Comparison of ENCODE assay signal across 19 cellular contexts in genomic region chr12:9103050-9103854, GRCh38. TPM values are rescaled to one million over a fixed set of nuclear protein-coding genes. Genes with fewer than 3 reads are reported as not detected.
DNase-seq lines count a peak whose midpoint lies in the region; ATAC-seq and TF ChIP-seq lines count a peak whose summit lies in the region.
"Had no signal": no experiment of that assay in that cellular context is flagged by ENCODE, and none has a peak within 500 bp of the region (broad histone marks: within the 10 kb centered on the region; RNA-seq: fewer than 3 reads in every experiment).

No MANE protein-coding gene starts in this region.

- H3K9me3 ChIP-seq in Loucy (ENCODE audit: insufficient read depth, low read depth, low read length) (no peaks in the 10 kb centered on the region), endodermal cell (ENCODE audit: control insufficient read depth, low read length) (no peaks in the 10 kb centered on the region), psoas muscle (no peaks in the 10 kb centered on the region)
- H3K9me3 ChIP-seq: SJCRH30 had no signal

- no peaks in the 10 kb centered on the region for H4K20me1 ChIP-seq in Loucy (ENCODE audit: insufficient read depth, low read length, poor library complexity, severe bottlenecking)

- H3K27ac Mint-ChIP-seq in activated T-cell treated with anti-CD3 and anti-CD28 coated beads, Interleukin-2, amount 50 U/mL, for 72 hours, result no peak overlapping the region
- no peak overlapping the region for H3K27ac Mint-ChIP-seq in endodermal cell
- H3K27ac Mint-ChIP-seq in stimulated activated naive CD8-positive, alpha-beta T cell treated with anti-CD3 and anti-CD28 coated beads, Interleukin-15, Interleukin-2, amounts not matched to agents 100 ng/mL and 50 ng/mL, for 24 hours, result peak overlapping the region; percentile 65
- H3K27ac Mint-ChIP-seq: CD4-positive, alpha-beta T cell; HFFc6 had no signal

- H3K27ac ChIP-seq in endodermal cell (ENCODE audit: low read depth, low read length) (no peak overlapping the region), psoas muscle (no peak overlapping the region)
- H3K27ac ChIP-seq: RWPE1, SJCRH30 had no signal

- H3K4me3 Mint-ChIP-seq in activated T-cell treated with anti-CD3 and anti-CD28 coated beads, Interleukin-2, amount 50 U/mL, for 72 hours, result no peak overlapping the region
- no peak overlapping the region for H3K4me3 Mint-ChIP-seq in endodermal cell
- no peak overlapping the region for H3K4me3 Mint-ChIP-seq in stimulated activated naive CD8-positive, alpha-beta T cell treated with anti-CD3 and anti-CD28 coated beads, Interleukin-15, Interleukin-2, amounts not matched to agents 100 ng/mL and 50 ng/mL, for 24 hours
- H3K4me3 Mint-ChIP-seq: CD4-positive, alpha-beta T cell; HFFc6 had no signal

- no peaks in the 10 kb centered on the region for H3K36me3 ChIP-seq in Loucy (ENCODE audit: insufficient read depth, low read length)
- H3K36me3 ChIP-seq in endodermal cell (ENCODE audit: control insufficient read depth, insufficient read depth, low read length), result no peaks in the 10 kb centered on the region
- H3K36me3 ChIP-seq in psoas muscle (ENCODE audit: insufficient read depth in 1 of 2, low read depth in 1 of 2), result peaks cover 12 to 96% of the 10 kb centered on the region in 2 donors
- H3K36me3 ChIP-seq: SJCRH30 had no signal

- no peak overlapping the region for H3K4me3 ChIP-seq in Loucy (ENCODE audit: low read length, poor library complexity, severe bottlenecking)
- no peak overlapping the region for H3K4me3 ChIP-seq in endodermal cell (ENCODE audit: low read length)
- no peak overlapping the region for H3K4me3 ChIP-seq in psoas muscle
- H3K4me3 ChIP-seq: SJCRH30 had no signal

- H3K9me3 Mint-ChIP-seq in activated T-cell treated with anti-CD3 and anti-CD28 coated beads, Interleukin-2, amount 50 U/mL, for 72 hours, result no peaks in the 10 kb centered on the region
- H3K9me3 Mint-ChIP-seq in endodermal cell, result no peaks in the 10 kb centered on the region
- no peaks in the 10 kb centered on the region for H3K9me3 Mint-ChIP-seq in stimulated activated naive CD8-positive, alpha-beta T cell treated with anti-CD3 and anti-CD28 coated beads, Interleukin-15, Interleukin-2, amounts not matched to agents 100 ng/mL and 50 ng/mL, for 24 hours
- H3K9me3 Mint-ChIP-seq: CD4-positive, alpha-beta T cell had no signal

- no peaks in the 10 kb centered on the region for H3F3A ChIP-seq in Loucy (ENCODE audit: low read depth)

- peak in 1 of 2 donors; percentile 7 for DNase-seq in activated T-cell treated with anti-CD3 and anti-CD28 coated beads, Interleukin-2, amount 50 U/mL, for 72 hours
- no peak for DNase-seq in activated T-cell treated with anti-CD3 and anti-CD28 coated beads for 4 hours
- no peak for DNase-seq in endodermal cell
- DNase-seq in GM10248 (ENCODE audit: extremely low spot score), result no peak
- DNase-seq in CD1c-positive myeloid dendritic cell (ENCODE audit: extremely low spot score), result no peak
- DNase-seq in psoas muscle, result no peak
- DNase-seq: CD4-positive, alpha-beta T cell; GF-D8; GOT3; HFFc6; MM.1S; NCI-H1417; NCI-H2029; NCI-H510A; NCI-H82; SJCRH30 had no signal

- H3K4me2 ChIP-seq in Loucy (ENCODE audit: low read depth, low read length, poor library complexity, severe bottlenecking), result no peak overlapping the region

- H3K27me3 ChIP-seq in Loucy (ENCODE audit: insufficient read depth, low read length, poor library complexity, severe bottlenecking), result no peaks in the 10 kb centered on the region
- no peaks in the 10 kb centered on the region for H3K27me3 ChIP-seq in endodermal cell (ENCODE audit: control insufficient read depth, insufficient read depth, low read length, poor library complexity, severe bottlenecking)
- H3K27me3 ChIP-seq in psoas muscle (ENCODE audit: insufficient read depth in 3 of 3, low read length in 2 of 3), result no peaks in the 10 kb centered on the region
- H3K27me3 ChIP-seq: SJCRH30 had no signal

- no peaks in the 10 kb centered on the region for H3K9me2 ChIP-seq in Loucy (replicated peaks; ENCODE audit: low read depth, low read length)

- H3K27me3 Mint-ChIP-seq in activated T-cell treated with anti-CD3 and anti-CD28 coated beads, Interleukin-2, amount 50 U/mL, for 72 hours (ENCODE audit: low read depth), result no peaks in the 10 kb centered on the region
- H3K27me3 Mint-ChIP-seq in endodermal cell (ENCODE audit: insufficient read depth), result peaks cover 3% of the 10 kb centered on the region
- H3K27me3 Mint-ChIP-seq in stimulated activated naive CD8-positive, alpha-beta T cell treated with anti-CD3 and anti-CD28 coated beads, Interleukin-15, Interleukin-2, amounts not matched to agents 100 ng/mL and 50 ng/mL, for 24 hours, result no peaks in the 10 kb centered on the region
- H3K27me3 Mint-ChIP-seq: CD4-positive, alpha-beta T cell had no signal

- TF ChIP-seq CTCF in Loucy (conservative IDR thresholded peaks at IDR 0.05; ENCODE audit: low read length), result peak; percentile 25; the same call in 1 of the 2 replicates
- TF ChIP-seq CTCF in endodermal cell (conservative IDR thresholded peaks at IDR 0.05), result peak; percentile 63
- TF ChIP-seq CTCF in GM10248 (IDR thresholded peaks at IDR 0.05; ENCODE audit: control extremely low read depth, extremely low read depth, low read depth, missing control alignments), result no peak
- TF ChIP-seq CTCF in psoas muscle (IDR thresholded peaks at IDR 0.05), result no peak

- H3K36me3 Mint-ChIP-seq in activated T-cell treated with anti-CD3 and anti-CD28 coated beads, Interleukin-2, amount 50 U/mL, for 72 hours (ENCODE audit: insufficient read depth in 2 of 2), result no peaks in the 10 kb centered on the region
- no peaks in the 10 kb centered on the region for H3K36me3 Mint-ChIP-seq in endodermal cell (ENCODE audit: low read depth)
- no peaks in the 10 kb centered on the region for H3K36me3 Mint-ChIP-seq in stimulated activated naive CD8-positive, alpha-beta T cell treated with anti-CD3 and anti-CD28 coated beads, Interleukin-15, Interleukin-2, amounts not matched to agents 100 ng/mL and 50 ng/mL, for 24 hours (ENCODE audit: low read depth)

- POLR2A ChIA-PET in GM10248 (lab: Yijun Ruan, JAX), result no interaction called here

- H2AFZ ChIP-seq in Loucy (ENCODE audit: low read length), result no peak overlapping the region

- ATAC-seq in activated T-cell treated with anti-CD3 and anti-CD28 coated beads, Interleukin-2, amount 50 U/mL, for 72 hours (replicated peaks in 1 of 2), result peak; percentile 97 to 98
- no peak for ATAC-seq in psoas muscle

- intact Hi-C loops in psoas muscle (cut with DNase I), result loop anchor here in 1 of 2 donors (5.0 kb wide), 1 partner anchor 36 kb away; no protein-coding TSS in a partner anchor

- H3K4me1 Mint-ChIP-seq in activated T-cell treated with anti-CD3 and anti-CD28 coated beads, Interleukin-2, amount 50 U/mL, for 72 hours (ENCODE audit: low read depth), result peaks cover 27% of the 10 kb centered on the region
- no peaks in the 10 kb centered on the region for H3K4me1 Mint-ChIP-seq in endodermal cell
- H3K4me1 Mint-ChIP-seq in stimulated activated naive CD8-positive, alpha-beta T cell treated with anti-CD3 and anti-CD28 coated beads, Interleukin-15, Interleukin-2, amounts not matched to agents 100 ng/mL and 50 ng/mL, for 24 hours (ENCODE audit: low read depth), result peaks cover 21% of the 10 kb centered on the region

- CTCF ChIA-PET in GM10248 (lab: Yijun Ruan, JAX), result interaction anchor here (1.3 to 1.9 kb wide), 4 partner anchors 12 to 54 kb away, joined by 5 to 7 read pairs (median 6); partner anchors contain the start of gene A2M

- no peaks in the 10 kb centered on the region for H3K4me1 ChIP-seq in Loucy (ENCODE audit: insufficient read depth, low read length, poor library complexity, severe bottlenecking)
- no peaks in the 10 kb centered on the region for H3K4me1 ChIP-seq in endodermal cell (ENCODE audit: control insufficient read depth, insufficient read depth, low read length)
- no peaks in the 10 kb centered on the region for H3K4me1 ChIP-seq in psoas muscle
- H3K4me1 ChIP-seq: SJCRH30 had no signal

- H3K9ac ChIP-seq in Loucy (ENCODE audit: low read depth, low read length, poor library complexity, severe bottlenecking), result no peak overlapping the region
- H3K9ac ChIP-seq in endodermal cell (ENCODE audit: extremely low read depth, low read length, poor library complexity, severe bottlenecking), result no peak overlapping the region

- WGBS in endodermal cell (ENCODE audit: insufficient coverage in 1 of 2, insufficient read length in 1 of 2), 2 experiments, result 93 to 94% methylated on average over 3 of the region's 4 CpGs
- 86 to 90% (median 87%) methylated on average over 4 of the region's 4 CpGs for WGBS in psoas muscle, 3 donors

- no peaks in the 10 kb centered on the region for H3K79me2 ChIP-seq in Loucy (ENCODE audit: insufficient read depth, low read length)

RNA-seq across cellular contexts. Expression of gene A2M, which starts 12.5 kb away (rescaled TPM):
- under 1 TPM in 1 of 2 donors, not detected in 1; 0.60 TPM for total RNA-seq in activated T-cell treated with anti-CD3 and anti-CD28 coated beads, Interleukin-2, amount 50 U/mL, for 72 hours
- total RNA-seq in endodermal cell (under 1 TPM in 1 of 2 donors, not detected in 1; 0.66 TPM), psoas muscle (100 to 1,000 TPM in 2 of 4 donors, 10 to 100 TPM in 2; 86.0 to 242 (median 123) TPM)
- 84.9 TPM for polyA plus RNA-seq in endodermal cell (2013, experiment 1 of 2)
- polyA plus RNA-seq in endodermal cell (2013, experiment 2 of 2), result 131 TPM
- polyA plus RNA-seq in psoas muscle, result 10 to 100 TPM; 42.6 to 53.0 (median 46.4) TPM
- total RNA-seq: CD4-positive, alpha-beta T cell had no signal

Comparison
In these comparisons a context has a peak if more than half of its experiments do, and no peak if none do; other contexts are left out.
1. ATAC-seq: peak in activated T-cell treated with anti-CD3 and anti-CD28 coated beads, Interleukin-2, amount 50 U/mL, for 72 hours (2 of 2); none in psoas muscle (0 of 4).
2. CTCF ChIP-seq: peak in Loucy (single experiment) and endodermal cell (single experiment); none in GM10248 (single experiment) and psoas muscle (single experiment).
3. RNA of gene A2M, which starts 12.5 kb away (total RNA-seq): 86.0 to 242 TPM in psoas muscle; 0.66 TPM in endodermal cell and 0.60 TPM in activated T-cell treated with anti-CD3 and anti-CD28 coated beads, Interleukin-2, amount 50 U/mL, for 72 hours; every median in the first group is over 10 times any median in the second.